ENCODE assay signal across 17 cellular contexts in the genomic region with DNA sequence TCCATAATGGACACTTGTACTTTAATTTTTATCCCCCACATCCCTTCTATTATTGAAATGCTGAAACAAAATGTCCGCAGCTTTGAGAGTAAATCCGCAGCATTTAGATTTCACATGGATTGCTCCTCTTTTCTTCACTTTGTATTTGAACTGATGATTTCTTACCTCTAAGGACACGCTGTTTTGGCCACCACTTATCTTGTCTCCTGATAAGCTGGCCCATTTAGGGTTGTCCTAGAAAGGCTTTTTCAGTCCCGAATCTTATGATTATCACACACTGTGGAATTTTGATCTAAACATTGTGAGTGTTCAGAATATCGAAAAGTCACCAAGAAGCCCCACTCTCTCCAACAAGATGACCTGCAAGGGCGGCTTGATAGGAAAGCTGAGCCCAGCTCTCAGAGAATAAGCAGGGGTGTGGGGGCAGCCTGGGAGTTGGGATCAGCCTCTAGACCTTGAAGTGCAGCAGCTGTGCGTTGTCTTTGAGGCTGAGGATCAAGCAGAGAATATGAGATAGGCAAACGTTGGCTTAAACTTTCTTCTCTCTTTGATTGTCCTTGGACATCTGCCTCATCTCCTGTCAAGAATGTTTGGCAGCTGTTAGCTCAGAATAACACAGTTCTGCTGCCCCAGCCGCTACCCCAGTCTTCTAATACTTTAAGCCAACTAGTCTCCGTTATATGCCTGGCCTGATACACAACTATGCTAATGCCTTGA.
DNase-seq lines count a peak whose midpoint lies in the region; ATAC-seq and TF ChIP-seq lines count a peak whose summit lies in the region.
"Had no signal": no experiment of that assay in that cellular context is flagged by ENCODE, and none has a peak within 500 bp of the region (broad histone marks: within the 10 kb centered on the region; RNA-seq: fewer than 3 reads in every experiment).

No MANE protein-coding gene starts in this region.

- H3K9me3 Mint-ChIP-seq in stimulated activated naive B cell treated with anti-CD40 and anti-IgM and Interleukin-4, amounts not matched to agents 10 μg/mL and 1 μg/mL and 100 μg/mL, for 72 hours = no peaks in the 10 kb centered on the region

- TF ChIP-seq CTCF in right atrium auricular region (IDR thresholded peaks at IDR 0.05) (no peak), upper lobe of right lung (IDR thresholded peaks at IDR 0.05) (no peak)

- H3K4me1 ChIP-seq in right atrium auricular region (peaks cover 0 to 11% of the 10 kb centered on the region in 2 donors), upper lobe of right lung (peaks cover 8% of the 10 kb centered on the region)
- H3K4me1 ChIP-seq: A549 had no signal

- no peak for DNase-seq in left ventricle myocardium superior
- DNase-seq in right atrium auricular region (ENCODE audit: low spot score) = no peak
- DNase-seq in NCI-H524 treated with DMSO at 0.1 percent for 48 hours (lab: John Stamatoyannopoulos, UW) = peak; percentile 93
- peak; percentile 73 for DNase-seq in left kidney (ENCODE audit: low read depth, low spot score)
- no peak for DNase-seq in upper lobe of right lung
- no peak for DNase-seq in SIG-M5 treated with dmso at 0.1 percent for 504 hours (lab: John Stamatoyannopoulos, UW; ENCODE audit: unreplicated experiment)
- DNase-seq in stimulated activated naive B cell treated with anti-CD40 and anti-IgM and Interleukin-4, amounts not matched to agents 10 μg/mL and 1 μg/mL and 100 μg/mL, for 72 hours = no peak
- DNase-seq: DMS53, HCEC 1CT, NCI-H1092 treated with DMSO at 0.1 percent for 48 hours, NCI-H1694, NCI-H446, NCI-H774, SIG-M5 had no signal

- no peak overlapping the region for H3K4me3 Mint-ChIP-seq in stimulated activated naive B cell treated with anti-CD40 and anti-IgM and Interleukin-4, amounts not matched to agents 10 μg/mL and 1 μg/mL and 100 μg/mL, for 72 hours

- H3K36me3 ChIP-seq in right atrium auricular region (no peaks in the 10 kb centered on the region), upper lobe of right lung (no peaks in the 10 kb centered on the region)

- ATAC-seq in left ventricle myocardium superior (peak; percentile 52), upper lobe of right lung (peak; percentile 13), HG02610 (IDR thresholded peaks at IDR 0.05; ENCODE audit: unreplicated experiment) (no peak)
- no peak for ATAC-seq in stimulated activated naive B cell treated with anti-CD40 and anti-IgM and Interleukin-4, amounts not matched to agents 10 μg/mL and 1 μg/mL and 100 μg/mL, for 72 hours (replicated peaks)
- ATAC-seq: A549 had no signal

- no peaks in the 10 kb centered on the region for H3K27me3 Mint-ChIP-seq in stimulated activated naive B cell treated with anti-CD40 and anti-IgM and Interleukin-4, amounts not matched to agents 10 μg/mL and 1 μg/mL and 100 μg/mL, for 72 hours

- intact Hi-C loops in left ventricle myocardium superior (cut with micrococcal nuclease) (no loop called here), upper lobe of right lung (cut with DNase I) (no loop called here)

- H3K27me3 ChIP-seq in right atrium auricular region (no peaks in the 10 kb centered on the region), upper lobe of right lung (no peaks in the 10 kb centered on the region)

- H3K4me3 ChIP-seq in right atrium auricular region (no peak overlapping the region), upper lobe of right lung (no peak overlapping the region)
- H3K4me3 ChIP-seq: A549 had no signal

- H3K27ac ChIP-seq in right atrium auricular region = peak overlapping the region in 1 of 2 donors; percentile 31
- H3K27ac ChIP-seq in upper lobe of right lung = no peak overlapping the region
- H3K27ac ChIP-seq: A549, C4-2B had no signal

- no peaks in the 10 kb centered on the region for H3K4me1 Mint-ChIP-seq in stimulated activated naive B cell treated with anti-CD40 and anti-IgM and Interleukin-4, amounts not matched to agents 10 μg/mL and 1 μg/mL and 100 μg/mL, for 72 hours

- no peak overlapping the region for H3K27ac Mint-ChIP-seq in stimulated activated naive B cell treated with anti-CD40 and anti-IgM and Interleukin-4, amounts not matched to agents 10 μg/mL and 1 μg/mL and 100 μg/mL, for 72 hours

- H3K36me3 Mint-ChIP-seq in stimulated activated naive B cell treated with anti-CD40 and anti-IgM and Interleukin-4, amounts not matched to agents 10 μg/mL and 1 μg/mL and 100 μg/mL, for 72 hours = no peaks in the 10 kb centered on the region

- H3K9me3 ChIP-seq in right atrium auricular region = no peaks in the 10 kb centered on the region
- H3K9me3 ChIP-seq in upper lobe of right lung = no peaks in the 10 kb centered on the region
- H3K9me3 ChIP-seq: A549 had no signal

Comparison
In these comparisons a context has a peak if more than half of its experiments do, and no peak if none do; other contexts are left out.
1. ATAC-seq: peak in left ventricle myocardium superior (single experiment) and upper lobe of right lung (single experiment); none in HG02610 (single experiment) and stimulated activated naive B cell treated with anti-CD40 and anti-IgM and Interleukin-4, amounts not matched to agents 10 μg/mL and 1 μg/mL and 100 μg/mL, for 72 hours (0 of 2).
2. DNase-seq: peak in NCI-H524 treated with DMSO at 0.1 percent for 48 hours (single experiment) and left kidney (single experiment); none in left ventricle myocardium superior (single experiment), right atrium auricular region (single experiment), upper lobe of right lung (single experiment), SIG-M5 treated with dmso at 0.1 percent for 504 hours (single experiment) and stimulated activated naive B cell treated with anti-CD40 and anti-IgM and Interleukin-4, amounts not matched to agents 10 μg/mL and 1 μg/mL and 100 μg/mL, for 72 hours (single experiment).